ENCODE assay signal across 26 cellular contexts in genomic region chr20:64237316-64237715, GRCh38.
"Had no signal": no experiment of that assay in that cellular context is flagged by ENCODE, and none has a peak within 500 bp of the region (broad histone marks: within the 10 kb centered on the region; RNA-seq: fewer than 3 reads in every experiment).

No MANE protein-coding gene starts in this region.

- H3K27ac ChIP-seq: heart left ventricle, neutrophil, ovary, prostate gland, tibial nerve had no signal

- H3K36me3 Mint-ChIP-seq: activated CD4-positive, alpha-beta memory T cell treated with anti-CD3 and anti-CD28 coated beads for 36 hours; activated naive CD4-positive, alpha-beta T cell treated with anti-CD3 and anti-CD28 coated beads, Interleukin-2, amount 10 ng/mL, durations not matched to agents 7 days and 5 days had no signal

- DNase-seq: activated CD4-positive, alpha-beta memory T cell treated with anti-CD3 and anti-CD28 coated beads for 36 hours; activated CD4-positive, alpha-beta T cell treated with anti-CD3 and anti-CD28 coated beads, Interleukin-2, amount 10 ng/mL, durations not matched to agents 24 days and 14 days; activated CD4-positive, CD25-positive, alpha-beta regulatory T cell treated with anti-CD3 and anti-CD28 coated beads, Interleukin-2, amount 50 U/mL, for 72 hours; activated CD8-positive, alpha-beta memory T cell treated with anti-CD3 and anti-CD28 coated beads, Interleukin-2, amount 50 U/mL, for 4 hours; activated gamma-delta T cell; activated naive CD4-positive, alpha-beta T cell treated with anti-CD3 and anti-CD28 coated beads, Interleukin-2, amount 10 ng/mL, durations not matched to agents 7 days and 5 days; activated T-cell treated with anti-CD3 and anti-CD28 coated beads, Interleukin-2, amount 50 U/mL, for 1 hour; amygdala; central memory CD4-positive, alpha-beta T cell; endodermal cell; foreskin fibroblast; left colon; mesendoderm; stimulated activated CD4-positive, alpha-beta T cell treated with anti-CD3 and anti-CD28 coated beads, Interleukin-2, amount 100 ng/mL, for 48 hours; stimulated activated naive CD4-positive, alpha-beta T cell treated with Interleukin-2 at 50 U/mL for 16 hours; T-helper 2 cell had no signal

- ATAC-seq: esophagus mucosa, heart left ventricle, left colon had no signal

- H3K9me3 Mint-ChIP-seq: activated CD4-positive, alpha-beta memory T cell treated with anti-CD3 and anti-CD28 coated beads for 36 hours; activated CD4-positive, alpha-beta T cell treated with anti-CD3 and anti-CD28 coated beads, Interleukin-2, amount 10 ng/mL, durations not matched to agents 24 days and 14 days; activated T-helper 1 cell treated with anti-CD3 and anti-CD28 coated beads, Interleukin-12 subunit alpha, Interleukin-12 subunit beta, Interleukin-2, Interleukin-4 antibody, amounts not matched to agents 30 ng/mL and 10 ng/mL and 1 ng/mL, durations not matched to agents 14 hours and 24 hours and 36 hours; dendritic cell treated with granulocyte-macrophage colony-stimulating factor and Interleukin-4, amounts not matched to agents 40 ng/mL and 50 ng/mL, for 4 days; nephron had no signal

- H3K27me3 ChIP-seq: heart left ventricle, ovary, tibial nerve had no signal

- H3K27ac Mint-ChIP-seq: activated CD4-positive, alpha-beta memory T cell treated with anti-CD3 and anti-CD28 coated beads for 36 hours; activated CD4-positive, alpha-beta T cell treated with anti-CD3 and anti-CD28 coated beads, Interleukin-2, amount 10 ng/mL, durations not matched to agents 24 days and 14 days; activated naive CD4-positive, alpha-beta T cell treated with anti-CD3 and anti-CD28 coated beads, Interleukin-2, amount 10 ng/mL, durations not matched to agents 7 days and 5 days; activated T-helper 1 cell treated with anti-CD3 and anti-CD28 coated beads, Interleukin-12 subunit alpha, Interleukin-12 subunit beta, Interleukin-2, Interleukin-4 antibody, amounts not matched to agents 30 ng/mL and 10 ng/mL and 1 ng/mL, durations not matched to agents 14 hours and 24 hours and 36 hours; dendritic cell treated with granulocyte-macrophage colony-stimulating factor and Interleukin-4, amounts not matched to agents 40 ng/mL and 50 ng/mL, for 4 days; endodermal cell; nephron had no signal

- H3K27me3 Mint-ChIP-seq: activated CD4-positive, alpha-beta T cell treated with anti-CD3 and anti-CD28 coated beads, Interleukin-2, amount 10 ng/mL, durations not matched to agents 24 days and 14 days had no signal

- H3K4me3 ChIP-seq: heart left ventricle, ovary, prostate gland, tibial nerve had no signal

- H3K36me3 ChIP-seq: heart left ventricle, neutrophil, ovary, prostate gland, tibial nerve had no signal

- H3K9me3 ChIP-seq: heart left ventricle, neutrophil, ovary, prostate gland, tibial nerve had no signal

- FAIRE-seq: islet of Langerhans had no signal

- H3K4me3 Mint-ChIP-seq: activated CD4-positive, alpha-beta memory T cell treated with anti-CD3 and anti-CD28 coated beads for 36 hours; activated CD4-positive, alpha-beta T cell treated with anti-CD3 and anti-CD28 coated beads, Interleukin-2, amount 10 ng/mL, durations not matched to agents 24 days and 14 days; activated naive CD4-positive, alpha-beta T cell treated with anti-CD3 and anti-CD28 coated beads, Interleukin-2, amount 10 ng/mL, durations not matched to agents 7 days and 5 days; activated T-helper 1 cell treated with anti-CD3 and anti-CD28 coated beads, Interleukin-12 subunit alpha, Interleukin-12 subunit beta, Interleukin-2, Interleukin-4 antibody, amounts not matched to agents 30 ng/mL and 10 ng/mL and 1 ng/mL, durations not matched to agents 14 hours and 24 hours and 36 hours; dendritic cell treated with granulocyte-macrophage colony-stimulating factor and Interleukin-4, amounts not matched to agents 40 ng/mL and 50 ng/mL, for 4 days; endodermal cell; nephron had no signal

- H3K4me1 Mint-ChIP-seq: activated CD4-positive, alpha-beta T cell treated with anti-CD3 and anti-CD28 coated beads, Interleukin-2, amount 10 ng/mL, durations not matched to agents 24 days and 14 days; endodermal cell had no signal

- H3K4me1 ChIP-seq: prostate gland, tibial nerve had no signal
